In the genomic region with DNA sequence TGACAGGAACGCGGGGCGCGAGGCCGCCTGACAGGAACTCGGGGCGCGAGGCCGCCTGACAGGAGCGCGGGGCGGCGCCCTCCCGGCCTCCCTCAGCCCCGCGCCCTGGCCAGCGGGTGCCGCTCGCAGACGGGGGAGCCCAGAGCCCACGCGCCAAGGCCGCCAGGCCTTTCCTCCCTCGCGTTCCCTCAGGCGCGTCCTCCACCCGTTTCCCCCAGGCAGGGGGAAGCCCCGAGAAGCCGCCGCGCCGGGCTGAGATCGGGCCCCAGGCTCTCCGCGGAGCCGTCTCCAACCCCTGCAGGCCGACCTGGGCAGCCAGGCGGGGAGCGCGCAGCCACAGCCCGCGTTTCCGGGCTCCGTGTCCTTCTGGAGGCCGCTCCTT, we compare ENCODE assay signal across 22 cellular contexts. TPM values are rescaled to one million over a fixed set of nuclear protein-coding genes. Genes with fewer than 3 reads are reported as not detected.
DNase-seq lines count a peak whose midpoint lies in the region; ATAC-seq, FAIRE-seq and TF ChIP-seq lines count a peak whose summit lies in the region.
"Had no signal": no experiment of that assay in that cellular context is flagged by ENCODE, and none has a peak within 500 bp of the region (broad histone marks: within the 10 kb centered on the region; RNA-seq: fewer than 3 reads in every experiment).

No MANE protein-coding gene starts in this region.

- H3K27ac Mint-ChIP-seq in endodermal cell, result no peak overlapping the region
- H3K27ac Mint-ChIP-seq: CD8-positive, alpha-beta memory T cell; HFFc6 had no signal

- H3K36me3 ChIP-seq in H7 (replicated peaks; ENCODE audit: control insufficient read depth, insufficient read depth, low read length) (no peaks in the 10 kb centered on the region), endodermal cell (ENCODE audit: control insufficient read depth, insufficient read depth, low read length) (no peaks in the 10 kb centered on the region), left lung (no peaks in the 10 kb centered on the region), stomach (no peaks in the 10 kb centered on the region)
- H3K36me3 ChIP-seq: BLaER1 treated with 17β-estradiol and CSF1 and Interleukin-3, amounts not matched to agents 10 nM and 100 nM; MG63 had no signal

- H3K9me3 ChIP-seq in endodermal cell (ENCODE audit: control insufficient read depth, low read length) (peaks cover 70% of the 10 kb centered on the region), left lung (no peaks in the 10 kb centered on the region), stomach (no peaks in the 10 kb centered on the region)
- H3K9me3 ChIP-seq: A549, MG63 had no signal

- H3K9ac ChIP-seq in endodermal cell (ENCODE audit: extremely low read depth, low read length, poor library complexity, severe bottlenecking), result no peak overlapping the region
- H3K9ac ChIP-seq: BLaER1 treated with 17β-estradiol and CSF1 and Interleukin-3, amounts not matched to agents 10 nM and 100 nM had no signal

- intact Hi-C loops in left lung (cut with DNase I) (no loop called here), stomach (cut with DNase I; ENCODE audit: low total_unique reads) (no loop called here)

- peaks cover 2% of the 10 kb centered on the region for H3K9me3 Mint-ChIP-seq in endodermal cell
- H3K9me3 Mint-ChIP-seq: CD8-positive, alpha-beta memory T cell had no signal

- 88 to 91% methylated on average over 33 to 46 of the region's 46 CpGs for WGBS in endodermal cell (ENCODE audit: insufficient coverage in 1 of 2, insufficient read length in 1 of 2), 2 experiments
- 8 to 30% (median 15%) methylated on average over 12 to 46 of the region's 46 CpGs for WGBS in stomach, 5 donors

- no peaks in the 10 kb centered on the region for H3K36me3 Mint-ChIP-seq in endodermal cell (ENCODE audit: low read depth)
- H3K36me3 Mint-ChIP-seq: CD8-positive, alpha-beta memory T cell had no signal

- no peaks in the 10 kb centered on the region for H3K4me1 ChIP-seq in endodermal cell (ENCODE audit: control insufficient read depth, insufficient read depth, low read length)
- no peaks in the 10 kb centered on the region for H3K4me1 ChIP-seq in left lung
- H3K4me1 ChIP-seq in stomach, result peaks cover 8 to 31% (median 26%) of the 10 kb centered on the region in 4 donors

- no peak for TF ChIP-seq EP300 in stomach (IDR thresholded peaks at IDR 0.05)

- TF ChIP-seq POLR2A in stomach (IDR thresholded peaks at IDR 0.05) (no peak), GM12892 (IDR thresholded peaks at IDR 0.05; ENCODE audit: low read depth, low read length) (no peak)

- H3K27me3 ChIP-seq in H7 (ENCODE audit: control insufficient read depth, insufficient read depth, low read length) (no peaks in the 10 kb centered on the region; the same call in 1 of the 2 replicates), endodermal cell (ENCODE audit: control insufficient read depth, insufficient read depth, low read length, poor library complexity, severe bottlenecking) (no peaks in the 10 kb centered on the region), left lung (peaks cover 21 to 48% of the 10 kb centered on the region in 2 donors), stomach (peaks cover 5 to 37% (median 13%) of the 10 kb centered on the region in 3 donors)
- H3K27me3 ChIP-seq: BLaER1 treated with 17β-estradiol and CSF1 and Interleukin-3, amounts not matched to agents 10 nM and 100 nM; MG63 had no signal

- DNase-seq in H7, result peak; percentile 86
- DNase-seq in endodermal cell, result peak; percentile 77
- no peak for DNase-seq in left lung
- DNase-seq in stomach, result no peak
- DNase-seq in mesenteric fat pad (ENCODE audit: low spot score), result no peak
- no peak for DNase-seq in GM12892 (ENCODE audit: insufficient read length)
- DNase-seq: CD8-positive, alpha-beta memory T cell; DMS79 treated with DMSO at 0.1 percent for 48 hours; HFFc6; Karpas-422; MG63; NCI-H1092 treated with DMSO at 0.1 percent for 48 hours; NCI-H1694; NCI-H226; NCI-H524 treated with DMSO at 0.1 percent for 48 hours; SHP77 treated with DMSO at 0.1 percent for 48 hours had no signal

- H3K4me3 ChIP-seq in H7 (ENCODE audit: insufficient read depth, low read depth, low read length) (no peak overlapping the region; the same call in 1 of the 2 replicates), endodermal cell (ENCODE audit: low read length) (no peak overlapping the region), left lung (no peak overlapping the region), stomach (peak overlapping the region in 3 of 4 donors; percentile 6 to 12 (median 9))
- H3K4me3 ChIP-seq: A549; BLaER1 treated with 17β-estradiol and CSF1 and Interleukin-3, amounts not matched to agents 10 nM and 100 nM; MG63 had no signal

- FAIRE-seq in GM12892 (lab: Jason Lieb, UNC), result no peak
- FAIRE-seq: A549, G401.6, HepG2, RCC 7860 had no signal

- H3K4me3 Mint-ChIP-seq in endodermal cell, result no peak overlapping the region
- H3K4me3 Mint-ChIP-seq: CD8-positive, alpha-beta memory T cell; HFFc6 had no signal

- peak; percentile 71 for ATAC-seq in left lung
- no peak for ATAC-seq in GM21717 (IDR thresholded peaks at IDR 0.05; ENCODE audit: unreplicated experiment)
- ATAC-seq: HepG2 had no signal

- no peak overlapping the region for H3K27ac ChIP-seq in endodermal cell (ENCODE audit: low read depth, low read length)
- H3K27ac ChIP-seq in left lung, result no peak overlapping the region
- H3K27ac ChIP-seq in stomach, result no peak overlapping the region
- H3K27ac ChIP-seq: A549; BLaER1 treated with 17β-estradiol and CSF1 and Interleukin-3, amounts not matched to agents 10 nM and 100 nM had no signal

- peaks cover 3% of the 10 kb centered on the region for H3K4me1 Mint-ChIP-seq in endodermal cell
- H3K4me1 Mint-ChIP-seq: CD8-positive, alpha-beta memory T cell had no signal

- peaks cover 33% of the 10 kb centered on the region for H3K27me3 Mint-ChIP-seq in endodermal cell (ENCODE audit: insufficient read depth)

- TF ChIP-seq CTCF in endodermal cell (conservative IDR thresholded peaks at IDR 0.05) (peak; percentile 29), left lung (IDR thresholded peaks at IDR 0.05) (no peak), stomach (IDR thresholded peaks at IDR 0.05) (no peak)

RNA-seq across cellular contexts. Expression of gene PTPRN2, which starts 17.8 kb away (rescaled TPM):
- total RNA-seq in H7 (2014; rRNA removed; shearing (Covaris generic)), result 0.70 and 0.80 TPM in 2 replicates
- 1 to 10 TPM in 1 of 2 donors, under 1 TPM in 1; 0.69 to 1.2 TPM for total RNA-seq in endodermal cell
- 0.68 TPM for polyA plus RNA-seq in endodermal cell (2013, experiment 1 of 2)
- 0.37 TPM for polyA plus RNA-seq in endodermal cell (2013, experiment 2 of 2)
- total RNA-seq in left lung, result 1 to 10 TPM; 4.0 to 6.9 TPM
- 100 to 1,000 TPM in 1 of 5 donors, 10 to 100 TPM in 4; 35.8 to 136 (median 66.3) TPM for total RNA-seq in stomach
- 10 to 100 TPM in 1 of 3 donors, 1 to 10 TPM in 2; 4.9 to 10.8 (median 9.0) TPM for polyA plus RNA-seq in stomach
- 2.6 TPM for total RNA-seq in mesenteric fat pad
- 0.66 TPM for polyA plus RNA-seq in GM12892 (2012; ENCODE audit: missing spikeins)

Comparison
In these comparisons a context has a peak if more than half of its experiments do, and no peak if none do; other contexts are left out.
1. DNase-seq: peak in H7 (single experiment) and endodermal cell (single experiment); none in left lung (0 of 2), stomach (single experiment), mesenteric fat pad (single experiment) and GM12892 (single experiment).
2. H3K4me3 ChIP-seq: peak in stomach (3 of 4); none in H7 (single experiment), endodermal cell (single experiment) and left lung (0 of 2).
3. RNA of gene PTPRN2, which starts 17.8 kb away (total RNA-seq): 35.8 to 136 TPM in stomach; 4.0 to 6.9 TPM in left lung, 2.6 TPM in mesenteric fat pad (single experiment), 0.69 to 1.2 TPM in endodermal cell and 0.70 to 0.80 TPM in H7; every median in the first group is over 4 times any median in the second.